Comparison of ENCODE assay signal across 14 cellular contexts in genomic region chr6:3542032-3542640, GRCh38.
DNase-seq lines count a peak whose midpoint lies in the region; ATAC-seq and TF ChIP-seq lines count a peak whose summit lies in the region.
"Had no signal": no experiment of that assay in that cellular context is flagged by ENCODE, and none has a peak within 500 bp of the region (broad histone marks: within the 10 kb centered on the region; RNA-seq: fewer than 3 reads in every experiment).

No MANE protein-coding gene starts in this region.

- no peak overlapping the region for H4K5ac ChIP-seq in H9 (ENCODE audit: insufficient read length, low read depth, low read length)

- H4K20me1 ChIP-seq in H9 (ENCODE audit: control insufficient read depth, insufficient read depth, insufficient read length) (no peaks in the 10 kb centered on the region), mammary epithelial cell (ENCODE audit: insufficient read depth, low read length) (no peaks in the 10 kb centered on the region)

- H3K27me3 ChIP-seq in H9 (ENCODE audit: insufficient read depth, low read length) (no peaks in the 10 kb centered on the region; the same call in 1 of the 2 replicates), mammary epithelial cell (ENCODE audit: insufficient read depth, low read length) (no peaks in the 10 kb centered on the region)
- H3K27me3 ChIP-seq: cardiac muscle cell, heart left ventricle, testis had no signal

- TF ChIP-seq CTCF in WTC11 (IDR thresholded peaks at IDR 0.05) (no peak), H9 (conservative IDR thresholded peaks at IDR 0.05) (no peak), mammary epithelial cell (conservative IDR thresholded peaks at IDR 0.05 in 1 of 2, IDR thresholded peaks at IDR 0.05 in 1 of 2; ENCODE audit: extremely low read depth in 1 of 2, insufficient read depth in 1 of 2, low read depth in 1 of 2, low read length in 2 of 2) (no peak)

- peak; percentile 72 for ATAC-seq in WTC11
- ATAC-seq in stimulated activated effector memory CD8-positive, alpha-beta T cell treated with anti-CD3 and anti-CD28 coated beads, Interleukin-12 subunit alpha, Interleukin-12 subunit beta, amount 100 ng/mL, for 72 hours = peak; percentile 45
- ATAC-seq: activated T-helper 17 cell treated with anti-CD3 and anti-CD28 coated beads, Interleukin-2, amount 50 U/mL, for 72 hours; heart left ventricle had no signal

- in situ Hi-C loops in mammary epithelial cell (cut with MboI; ENCODE audit: low sequenced_read_pairs in 2 of 2) = no loop called here

- no peak overlapping the region for H3K18ac ChIP-seq in H9 (ENCODE audit: insufficient read length, low read depth, low read length)

- WGBS in H9 (ENCODE audit: extremely low coverage, insufficient read length, low lambda C conversion rate) = no CpG with 5 or more reads among the region's 6 CpGs
- WGBS in mammary epithelial cell (ENCODE audit: low coverage, missing lambda C conversion rate) = 95% methylated on average over 6 of the region's 6 CpGs

- H3K27ac ChIP-seq in H9 (ENCODE audit: insufficient read length, low read depth, low read length) (no peak overlapping the region), mammary epithelial cell (ENCODE audit: insufficient read depth, low read depth, low read length) (no peak overlapping the region)
- H3K27ac ChIP-seq: cardiac muscle cell, heart left ventricle, testis had no signal

- dilution Hi-C loops in mammary epithelial cell (cut with HindIII; ENCODE audit: low sequenced_read_pairs) = no loop called here

- H4K8ac ChIP-seq in H9 (replicated peaks; ENCODE audit: insufficient read length, low read depth, low read length) = no peak overlapping the region

- H3K36me3 ChIP-seq in mammary epithelial cell (ENCODE audit: insufficient read depth, low read length) = no peaks in the 10 kb centered on the region
- H3K36me3 ChIP-seq: cardiac muscle cell, heart left ventricle had no signal

- no peak overlapping the region for H2BK15ac ChIP-seq in H9 (ENCODE audit: low read depth, low read length)

- no peak overlapping the region for H3K4me3 ChIP-seq in mammary epithelial cell (replicated peaks in 1 of 3; ENCODE audit: insufficient read depth in 1 of 3, low read depth in 2 of 3, low read length in 3 of 3)
- H3K4me3 ChIP-seq: cardiac muscle cell, heart left ventricle, testis had no signal

- CTCF ChIA-PET in WTC11 (lab: Charles Lee) = no interaction called here
- CTCF ChIA-PET in mammary epithelial cell (lab: Charles Lee; ENCODE audit: low non-redundant PET) = no interaction called here

- H3K36me3 Mint-ChIP-seq in WTC11 = no peaks in the 10 kb centered on the region
- no peaks in the 10 kb centered on the region for H3K36me3 Mint-ChIP-seq in stimulated activated effector memory CD8-positive, alpha-beta T cell treated with anti-CD3 and anti-CD28 coated beads, Interleukin-12 subunit alpha, Interleukin-12 subunit beta, amount 100 ng/mL, for 72 hours
- H3K36me3 Mint-ChIP-seq in H9 (ENCODE audit: insufficient read depth in 1 of 3, low read depth in 3 of 3) = no peaks in the 10 kb centered on the region
- H3K36me3 Mint-ChIP-seq: naive B cell had no signal

- H3K9me3 Mint-ChIP-seq in WTC11 = no peaks in the 10 kb centered on the region
- H3K9me3 Mint-ChIP-seq in stimulated activated effector memory CD8-positive, alpha-beta T cell treated with anti-CD3 and anti-CD28 coated beads, Interleukin-12 subunit alpha, Interleukin-12 subunit beta, amount 100 ng/mL, for 72 hours = no peaks in the 10 kb centered on the region
- H3K9me3 Mint-ChIP-seq in H9 = no peaks in the 10 kb centered on the region
- H3K9me3 Mint-ChIP-seq: activated T-helper 17 cell treated with anti-CD3 and anti-CD28 coated beads, Interleukin-2, amount 50 U/mL, for 72 hours; naive B cell had no signal

- no peak overlapping the region for H3K23ac ChIP-seq in H9 (ENCODE audit: insufficient read length, low read depth, low read length)

- no peak overlapping the region for H2BK120ac ChIP-seq in H9 (ENCODE audit: low read depth, low read length, poor library complexity, severe bottlenecking)

- peaks cover 10% of the 10 kb centered on the region for H3K27me3 Mint-ChIP-seq in WTC11 (ENCODE audit: low read depth)
- H3K27me3 Mint-ChIP-seq in H9 (ENCODE audit: low read depth) = peaks cover 5% of the 10 kb centered on the region; the same call in 1 of the 2 replicates

- no peaks in the 10 kb centered on the region for H3K4me1 ChIP-seq in H9 (ENCODE audit: insufficient read depth, low read length)
- no peaks in the 10 kb centered on the region for H3K4me1 ChIP-seq in mammary epithelial cell (ENCODE audit: insufficient read depth, low read length)
- H3K4me1 ChIP-seq: heart left ventricle, testis had no signal

- intact Hi-C loops in mammary epithelial cell (cut with micrococcal nuclease) = no loop called here

- H3K4ac ChIP-seq in H9 (ENCODE audit: low read depth, low read length) = no peak overlapping the region

- H2AFZ ChIP-seq in H9 (ENCODE audit: low read length) = no peak overlapping the region
- H2AFZ ChIP-seq in mammary epithelial cell (ENCODE audit: low read depth, low read length) = no peak overlapping the region

- H3K4me1 Mint-ChIP-seq in WTC11 = no peaks in the 10 kb centered on the region
- H3K4me1 Mint-ChIP-seq in stimulated activated effector memory CD8-positive, alpha-beta T cell treated with anti-CD3 and anti-CD28 coated beads, Interleukin-12 subunit alpha, Interleukin-12 subunit beta, amount 100 ng/mL, for 72 hours = no peaks in the 10 kb centered on the region
- H3K4me1 Mint-ChIP-seq in H9 = no peaks in the 10 kb centered on the region
- H3K4me1 Mint-ChIP-seq: activated T-helper 17 cell treated with anti-CD3 and anti-CD28 coated beads, Interleukin-2, amount 50 U/mL, for 72 hours; B cell; naive B cell had no signal

- H3K79me1 ChIP-seq in H9 (ENCODE audit: insufficient read depth, low read depth, low read length, poor library complexity, severe bottlenecking) = no peaks in the 10 kb centered on the region

- no peak overlapping the region for H3K9ac ChIP-seq in H9 (ENCODE audit: extremely low read depth, insufficient read length, low read length)
- no peak overlapping the region for H3K9ac ChIP-seq in mammary epithelial cell (ENCODE audit: insufficient read depth, low read length)

- no peak overlapping the region for H3T11ph ChIP-seq in H9 (ENCODE audit: low read length)

- H2AK5ac ChIP-seq in H9 (ENCODE audit: insufficient read length, low read length) = no peak overlapping the region

- POLR2A ChIA-PET in WTC11 (lab: Charles Lee) = no interaction called here

- no TSS peak for BruUV-seq in mammary epithelial cell (replicated peaks; lab: Mats Ljungman, UMichigan)

- H3K56ac ChIP-seq in H9 (ENCODE audit: insufficient read length, low read depth, low read length) = no peak overlapping the region

- H3K27ac Mint-ChIP-seq in WTC11 (no peak overlapping the region), H9 (no peak overlapping the region)
- no peak overlapping the region for H3K27ac Mint-ChIP-seq in stimulated activated effector memory CD8-positive, alpha-beta T cell treated with anti-CD3 and anti-CD28 coated beads, Interleukin-12 subunit alpha, Interleukin-12 subunit beta, amount 100 ng/mL, for 72 hours
- H3K27ac Mint-ChIP-seq: activated T-helper 17 cell treated with anti-CD3 and anti-CD28 coated beads, Interleukin-2, amount 50 U/mL, for 72 hours; B cell had no signal

- H2BK5ac ChIP-seq in H9 (ENCODE audit: insufficient read length, low read length) = no peak overlapping the region

- H3K9me3 ChIP-seq in H9 (ENCODE audit: control insufficient read depth, low read depth, low read length) (no peaks in the 10 kb centered on the region), mammary epithelial cell (replicated peaks; ENCODE audit: insufficient read depth, low read length) (no peaks in the 10 kb centered on the region)
- H3K9me3 ChIP-seq: heart left ventricle, testis had no signal

- no peak overlapping the region for H2BK12ac ChIP-seq in H9 (ENCODE audit: insufficient read length, low read depth, low read length)

- H2BK20ac ChIP-seq in H9 (ENCODE audit: low read depth, low read length, poor library complexity, severe bottlenecking) = no peak overlapping the region

- H3K79me2 ChIP-seq in H9 (ENCODE audit: insufficient read depth, low read length) = no peaks in the 10 kb centered on the region
- no peaks in the 10 kb centered on the region for H3K79me2 ChIP-seq in mammary epithelial cell (ENCODE audit: insufficient read depth, low read length)

- no peak overlapping the region for H3K4me2 ChIP-seq in H9 (ENCODE audit: insufficient read depth, insufficient read length, low read length)
- no peak overlapping the region for H3K4me2 ChIP-seq in mammary epithelial cell (ENCODE audit: insufficient read depth, low read depth, low read length)

- DNase-seq in NCI-H1092 treated with DMSO at 0.1 percent for 48 hours (lab: John Stamatoyannopoulos, UW) (peak; percentile 64), NCI-H2196 treated with DMSO at 0.1 percent for 48 hours (lab: John Stamatoyannopoulos, UW; ENCODE audit: unreplicated experiment) (peak; percentile 58), WTC11 (ENCODE audit: low spot score) (no peak), H9 (no peak), OCI-M2 (lab: John Stamatoyannopoulos, UW; ENCODE audit: unreplicated experiment) (no peak), mammary epithelial cell (no peak)
- DNase-seq in stimulated activated effector memory CD8-positive, alpha-beta T cell treated with anti-CD3 and anti-CD28 coated beads, Interleukin-12 subunit alpha, Interleukin-12 subunit beta, amount 100 ng/mL, for 72 hours (ENCODE audit: low spot score in 2 of 2) = peak in 1 of 2 donors; percentile 38
- DNase-seq: DMS 273 treated with DMSO at 0.1 percent for 48 hours, heart left ventricle, naive B cell, testis had no signal

- H3K23me2 ChIP-seq in H9 (ENCODE audit: insufficient read length, low read depth, low read length, poor library complexity, severe bottlenecking) = no peaks in the 10 kb centered on the region

- H3K4me3 Mint-ChIP-seq in WTC11 (no peak overlapping the region), H9 (no peak overlapping the region)
- no peak overlapping the region for H3K4me3 Mint-ChIP-seq in stimulated activated effector memory CD8-positive, alpha-beta T cell treated with anti-CD3 and anti-CD28 coated beads, Interleukin-12 subunit alpha, Interleukin-12 subunit beta, amount 100 ng/mL, for 72 hours
- H3K4me3 Mint-ChIP-seq: activated T-helper 17 cell treated with anti-CD3 and anti-CD28 coated beads, Interleukin-2, amount 50 U/mL, for 72 hours; B cell; naive B cell had no signal

- no peak overlapping the region for H4K91ac ChIP-seq in H9 (ENCODE audit: insufficient read length, low read depth, low read length)

- no peak overlapping the region for H3K14ac ChIP-seq in H9 (ENCODE audit: insufficient read depth, low read length)

TF ChIP-seq in WTC11, 78 proteins besides CTCF, POLR2A, EP300 and RAD21 (continues in another document):
- TF ChIP-seq ZNF138 (CRISPR knock-in tag; conservative IDR thresholded peaks at IDR 0.05) (no peak), CREM (CRISPR knock-in tag; IDR thresholded peaks at IDR 0.05) (no peak), OVOL2 (CRISPR knock-in tag; IDR thresholded peaks at IDR 0.05; ENCODE audit: borderline replicate concordance) (no peak), ATF3 (CRISPR knock-in tag; conservative IDR thresholded peaks at IDR 0.05) (no peak), FOXK1 (CRISPR knock-in tag; IDR thresholded peaks at IDR 0.05) (no peak)

Comparison
In these comparisons a context has a peak if more than half of its experiments do, and no peak if none do; other contexts are left out.
1. DNase-seq: peak in NCI-H1092 treated with DMSO at 0.1 percent for 48 hours (single experiment) and NCI-H2196 treated with DMSO at 0.1 percent for 48 hours (single experiment); none in WTC11 (single experiment), H9 (single experiment), OCI-M2 (single experiment) and mammary epithelial cell (single experiment).